Comparison of ENCODE assay signal across 14 cellular contexts in genomic region chr5:377326-377981, GRCh38. TPM values are rescaled to one million over a fixed set of nuclear protein-coding genes. Genes with fewer than 3 reads are reported as not detected.
DNase-seq lines count a peak whose midpoint lies in the region; ATAC-seq and TF ChIP-seq lines count a peak whose summit lies in the region.
"Had no signal": no experiment of that assay in that cellular context is flagged by ENCODE, and none has a peak within 500 bp of the region (broad histone marks: within the 10 kb centered on the region; RNA-seq: fewer than 3 reads in every experiment).

No MANE protein-coding gene starts in this region.

- no peak overlapping the region for H2AFZ ChIP-seq in smooth muscle cell (ENCODE audit: low read depth)

- H3K4me3 ChIP-seq in RWPE2 (ENCODE audit: severe bottlenecking), result no peak overlapping the region
- H3K4me3 ChIP-seq in smooth muscle cell, result no peak overlapping the region
- H3K4me3 ChIP-seq: skin epidermis had no signal

- H3K27ac ChIP-seq in RWPE2 (ENCODE audit: poor library complexity, severe bottlenecking) (no peak overlapping the region), smooth muscle cell (ENCODE audit: low read depth) (peak overlapping the region; percentile 96)
- H3K27ac ChIP-seq: epithelial cell of prostate had no signal

- H3K9ac ChIP-seq in smooth muscle cell (ENCODE audit: low read depth), result peak overlapping the region; percentile 59

- H3K4me1 ChIP-seq in RWPE2 (ENCODE audit: insufficient read depth, poor library complexity, severe bottlenecking), result peaks cover 2% of the 10 kb centered on the region
- peaks cover 19% of the 10 kb centered on the region for H3K4me1 ChIP-seq in smooth muscle cell (ENCODE audit: low read depth)

- H3K36me3 ChIP-seq in RWPE2 (ENCODE audit: low read depth) (no peaks in the 10 kb centered on the region), smooth muscle cell (ENCODE audit: low read depth) (no peaks in the 10 kb centered on the region)

- TF ChIP-seq CTCF in RWPE2 (IDR thresholded peaks at IDR 0.05; ENCODE audit: poor library complexity, severe bottlenecking), result no peak
- no peak for TF ChIP-seq CTCF in smooth muscle cell (IDR thresholded peaks at IDR 0.05; ENCODE audit: borderline replicate concordance, insufficient read depth, poor library complexity, severe bottlenecking)

- peaks cover 9% of the 10 kb centered on the region for H3K79me2 ChIP-seq in smooth muscle cell (ENCODE audit: low read depth)

- H4K20me1 ChIP-seq in smooth muscle cell (ENCODE audit: low read depth), result no peaks in the 10 kb centered on the region

- peaks cover 5% of the 10 kb centered on the region for H3K27me3 ChIP-seq in RWPE2 (ENCODE audit: insufficient read depth, poor library complexity, severe bottlenecking)
- no peaks in the 10 kb centered on the region for H3K27me3 ChIP-seq in smooth muscle cell (ENCODE audit: low read depth)

- H3K27ac Mint-ChIP-seq in dendritic cell treated with granulocyte-macrophage colony-stimulating factor and Interleukin-4, amounts not matched to agents 40 ng/mL and 50 ng/mL, for 4 days, result peak overlapping the region; percentile 88
- H3K27ac Mint-ChIP-seq: activated B cell treated with CpG ODN at 0.5 μM for 24 hours had no signal

- ATAC-seq in activated CD4-positive, CD25-positive, alpha-beta regulatory T cell treated with anti-CD3 and anti-CD28 coated beads, Interleukin-2, amount 50 U/mL, for 24 hours, result no peak
- ATAC-seq in RWPE2 (ENCODE audit: low read depth), result no peak
- no peak for ATAC-seq in HG03045 (IDR thresholded peaks at IDR 0.05; ENCODE audit: unreplicated experiment)

- WGBS in smooth muscle cell (ENCODE audit: low lambda C conversion rate), result 96% methylated on average over 9 of the region's 10 CpGs

- intact Hi-C loops in dendritic cell treated with granulocyte-macrophage colony-stimulating factor and Interleukin-4, amounts not matched to agents 40 ng/mL and 50 ng/mL, for 4 days (cut with micrococcal nuclease), result no loop called here

- H3K9me3 Mint-ChIP-seq in dendritic cell treated with granulocyte-macrophage colony-stimulating factor and Interleukin-4, amounts not matched to agents 40 ng/mL and 50 ng/mL, for 4 days, result no peaks in the 10 kb centered on the region

- H3K4me2 ChIP-seq in smooth muscle cell, result no peak overlapping the region

- DNase-seq in activated CD4-positive, CD25-positive, alpha-beta regulatory T cell treated with anti-CD3 and anti-CD28 coated beads, Interleukin-2, amount 50 U/mL, for 72 hours, result peak; percentile 21
- DNase-seq in RWPE2 (ENCODE audit: low spot score) (peak; percentile 66), smooth muscle cell (lab: John Stamatoyannopoulos, UW; ENCODE audit: unreplicated experiment) (no peak), HuH-7.5 (ENCODE audit: low spot score) (no peak), SW480 (ENCODE audit: low spot score) (no peak)
- DNase-seq: activated B cell treated with CpG ODN at 0.5 μM for 24 hours, DMS 273 treated with DMSO at 0.1 percent for 48 hours, MM.1S, NCI-H524 treated with DMSO at 0.1 percent for 48 hours had no signal

- H3K4me3 Mint-ChIP-seq in dendritic cell treated with granulocyte-macrophage colony-stimulating factor and Interleukin-4, amounts not matched to agents 40 ng/mL and 50 ng/mL, for 4 days, result no peak overlapping the region
- H3K4me3 Mint-ChIP-seq: activated B cell treated with CpG ODN at 0.5 μM for 24 hours had no signal

- H3F3A ChIP-seq in smooth muscle cell (ENCODE audit: low read depth), result peaks cover 7% of the 10 kb centered on the region

- H3K27me3 Mint-ChIP-seq in dendritic cell treated with granulocyte-macrophage colony-stimulating factor and Interleukin-4, amounts not matched to agents 40 ng/mL and 50 ng/mL, for 4 days, result no peaks in the 10 kb centered on the region

- peaks cover 81% of the 10 kb centered on the region for H3K4me1 Mint-ChIP-seq in dendritic cell treated with granulocyte-macrophage colony-stimulating factor and Interleukin-4, amounts not matched to agents 40 ng/mL and 50 ng/mL, for 4 days (ENCODE audit: low read depth)

- H3K9me3 ChIP-seq in RWPE2 (ENCODE audit: severe bottlenecking), result no peaks in the 10 kb centered on the region
- H3K9me3 ChIP-seq in smooth muscle cell (replicated peaks; ENCODE audit: low read depth), result peaks cover 8% of the 10 kb centered on the region

- H3K36me3 Mint-ChIP-seq in dendritic cell treated with granulocyte-macrophage colony-stimulating factor and Interleukin-4, amounts not matched to agents 40 ng/mL and 50 ng/mL, for 4 days (ENCODE audit: low read depth), result peaks cover 76% of the 10 kb centered on the region

RNA-seq across cellular contexts. Expression of gene AHRR, which starts 55.9 kb away (rescaled TPM):
- 14.4 and 23.4 TPM in 2 replicates for total RNA-seq in smooth muscle cell
- 18.2 and 20.8 TPM in 2 replicates for polyA plus RNA-seq in smooth muscle cell

Comparison
In these comparisons a context has a peak if more than half of its experiments do, and no peak if none do; other contexts are left out.
1. DNase-seq: peak in activated CD4-positive, CD25-positive, alpha-beta regulatory T cell treated with anti-CD3 and anti-CD28 coated beads, Interleukin-2, amount 50 U/mL, for 72 hours (single experiment) and RWPE2 (single experiment); none in smooth muscle cell (single experiment), HuH-7.5 (single experiment) and SW480 (single experiment).